In genomic region chr2:200318940-200319435, GRCh38 we compare ENCODE assay signal across 25 cellular contexts. TPM values are rescaled to one million over a fixed set of nuclear protein-coding genes. Genes with fewer than 3 reads are reported as not detected.
DNase-seq lines count a peak whose midpoint lies in the region; ATAC-seq and TF ChIP-seq lines count a peak whose summit lies in the region.
"Had no signal": no experiment of that assay in that cellular context is flagged by ENCODE, and none has a peak within 500 bp of the region (broad histone marks: within the 10 kb centered on the region; RNA-seq: fewer than 3 reads in every experiment).

No MANE protein-coding gene starts in this region.

- H3K27ac Mint-ChIP-seq in mesothelial cell of epicardium, result peak overlapping the region; percentile 94
- H3K27ac Mint-ChIP-seq: activated CD4-positive, alpha-beta T cell treated with anti-CD3 and anti-CD28 coated beads, Interleukin-2, amount 10 ng/mL, durations not matched to agents 24 days and 14 days; T-helper 2 cell treated with Interferon-gamma antibody and Interleukin-4, amounts not matched to agents 5 μg/mL and 100 μg/mL, for 36 hours had no signal

- TF ChIP-seq POLR2A in body of pancreas (IDR thresholded peaks at IDR 0.05) (no peak), upper lobe of left lung (IDR thresholded peaks at IDR 0.05) (no peak)

- H3K4me3 Mint-ChIP-seq in mesothelial cell of epicardium, result no peak overlapping the region
- H3K4me3 Mint-ChIP-seq: activated CD4-positive, alpha-beta T cell treated with anti-CD3 and anti-CD28 coated beads, Interleukin-2, amount 10 ng/mL, durations not matched to agents 24 days and 14 days; CD4-positive, alpha-beta memory T cell; T-helper 2 cell treated with Interferon-gamma antibody and Interleukin-4, amounts not matched to agents 5 μg/mL and 100 μg/mL, for 36 hours had no signal

- DNase-seq in DMS53 (lab: John Stamatoyannopoulos, UW) (peak; percentile 54), DMS53 treated with DMSO at 0.1 percent for 48 hours (lab: John Stamatoyannopoulos, UW; ENCODE audit: unreplicated experiment) (no peak), body of pancreas (no peak), mesothelial cell of epicardium (ENCODE audit: low spot score in 2 of 2, unreplicated experiment in 2 of 2) (no peak), upper lobe of left lung (no peak), COLO829 (ENCODE audit: low spot score) (no peak), posterior vena cava (ENCODE audit: low spot score) (no peak)
- no peak for DNase-seq in stimulated activated naive CD8-positive, alpha-beta T cell treated with anti-CD3 and anti-CD28 coated beads, Interleukin-15, Interleukin-2, amounts not matched to agents 100 U/mL and 50 U/mL, for 24 hours
- DNase-seq: activated CD4-positive, alpha-beta T cell treated with anti-CD3 and anti-CD28 coated beads, Interleukin-2, amount 10 ng/mL, durations not matched to agents 24 days and 14 days; activated naive CD4-positive, alpha-beta T cell treated with Interleukin-2 at 50 U/mL for 16 hours; activated T-cell treated with anti-CD3 and anti-CD28 coated beads, Interleukin-2, amount 50 U/mL, for 48 hours; adrenal gland; CD4-positive, alpha-beta memory T cell; cortex of kidney; esophagus squamous epithelium; left ventricle myocardium inferior; NCI-H1417; RPMI8226; upper lobe of right lung had no signal

- no peak overlapping the region for H3K4me3 ChIP-seq in body of pancreas
- no peak overlapping the region for H3K4me3 ChIP-seq in upper lobe of left lung
- H3K4me3 ChIP-seq: adrenal gland, esophagus squamous epithelium, gastroesophageal sphincter, GM12878, left ventricle myocardium inferior, prostate gland, upper lobe of right lung had no signal

- H3K4me1 ChIP-seq in body of pancreas (peaks cover 27% of the 10 kb centered on the region), upper lobe of left lung (peaks cover 13 to 36% (median 23%) of the 10 kb centered on the region in 4 donors)

- TF ChIP-seq CTCF in body of pancreas (IDR thresholded peaks at IDR 0.05), result no peak
- TF ChIP-seq CTCF in mesothelial cell of epicardium (IDR thresholded peaks at IDR 0.05; ENCODE audit: unreplicated experiment), result no peak
- TF ChIP-seq CTCF in upper lobe of left lung (IDR thresholded peaks at IDR 0.05), result no peak

- no peaks in the 10 kb centered on the region for H3K27me3 ChIP-seq in body of pancreas
- H3K27me3 ChIP-seq in upper lobe of left lung, result no peaks in the 10 kb centered on the region
- H3K27me3 ChIP-seq: adrenal gland, esophagus squamous epithelium, gastroesophageal sphincter, upper lobe of right lung had no signal

- no peak for TF ChIP-seq EP300 in upper lobe of left lung (IDR thresholded peaks at IDR 0.05)

- ATAC-seq in body of pancreas (no peak), upper lobe of left lung (ENCODE audit: low FRiP score in 2 of 2) (no peak)
- no peak for ATAC-seq in stimulated activated naive CD8-positive, alpha-beta T cell treated with anti-CD3 and anti-CD28 coated beads, Interleukin-15, Interleukin-2, amounts not matched to agents 100 U/mL and 50 U/mL, for 24 hours
- ATAC-seq: gastroesophageal sphincter, GM12878, upper lobe of right lung had no signal

- WGBS in body of pancreas, 2 donors, result 76 to 77% methylated on average over 10 of the region's 10 CpGs
- WGBS in upper lobe of left lung, 2 donors, result 72 to 75% methylated on average over 10 of the region's 10 CpGs

- no peaks in the 10 kb centered on the region for H3K27me3 Mint-ChIP-seq in mesothelial cell of epicardium (ENCODE audit: low read depth)
- H3K27me3 Mint-ChIP-seq: activated CD4-positive, alpha-beta T cell treated with anti-CD3 and anti-CD28 coated beads, Interleukin-2, amount 10 ng/mL, durations not matched to agents 24 days and 14 days had no signal

- H3K27ac ChIP-seq in body of pancreas (peak overlapping the region in 3 of 4 donors; percentile 56 to 79 (median 63)), upper lobe of left lung (peak overlapping the region in 3 of 4 donors; percentile 11 to 45 (median 14))
- H3K27ac ChIP-seq: 22Rv1, HL-60, prostate gland, upper lobe of right lung had no signal

- no peaks in the 10 kb centered on the region for H3K9me3 Mint-ChIP-seq in mesothelial cell of epicardium
- H3K9me3 Mint-ChIP-seq: activated CD4-positive, alpha-beta T cell treated with anti-CD3 and anti-CD28 coated beads, Interleukin-2, amount 10 ng/mL, durations not matched to agents 24 days and 14 days; CD4-positive, alpha-beta memory T cell; T-helper 2 cell treated with Interferon-gamma antibody and Interleukin-4, amounts not matched to agents 5 μg/mL and 100 μg/mL, for 36 hours had no signal

- H3K36me3 ChIP-seq in body of pancreas (replicated peaks in 1 of 2; ENCODE audit: insufficient read depth in 1 of 2, low read depth in 2 of 2) (no peaks in the 10 kb centered on the region), upper lobe of left lung (no peaks in the 10 kb centered on the region)
- H3K36me3 ChIP-seq: adrenal gland, esophagus squamous epithelium, gastroesophageal sphincter, left ventricle myocardium inferior, prostate gland, upper lobe of right lung had no signal

- peaks cover 71% of the 10 kb centered on the region for H3K4me1 Mint-ChIP-seq in mesothelial cell of epicardium

- no peaks in the 10 kb centered on the region for H3K9me3 ChIP-seq in body of pancreas
- no peaks in the 10 kb centered on the region for H3K9me3 ChIP-seq in upper lobe of left lung
- H3K9me3 ChIP-seq: adrenal gland, esophagus squamous epithelium, gastroesophageal sphincter, left ventricle myocardium inferior, prostate gland, upper lobe of right lung had no signal

- no peaks in the 10 kb centered on the region for H3K36me3 Mint-ChIP-seq in mesothelial cell of epicardium
- H3K36me3 Mint-ChIP-seq: CD4-positive, alpha-beta memory T cell had no signal

- intact Hi-C loops in body of pancreas (cut with DNase I), result no loop called here
- intact Hi-C loops in posterior vena cava (cut with DNase I), result no loop called here

RNA-seq across cellular contexts. Expression of gene SPATS2L, which starts 12.5 kb away (rescaled TPM):
- total RNA-seq in body of pancreas (10 to 100 TPM; 39.2 to 49.8 TPM), mesothelial cell of epicardium (78.6 to 84.8 TPM (median 83.7 TPM) in 3 replicates), upper lobe of left lung (100 to 1,000 TPM in 2 of 6 donors, 10 to 100 TPM in 4; 57.6 to 127 (median 80.4) TPM), posterior vena cava (10 to 100 TPM; 68.7 to 76.6 TPM)
